ENCODE assay signal across 11 cellular contexts in genomic region chr11:68891356-68891948, GRCh38. TPM values are rescaled to one million over a fixed set of nuclear protein-coding genes. Genes with fewer than 3 reads are reported as not detected.
DNase-seq lines count a peak whose midpoint lies in the region; ATAC-seq and TF ChIP-seq lines count a peak whose summit lies in the region.
"Had no signal": no experiment of that assay in that cellular context is flagged by ENCODE, and none has a peak within 500 bp of the region (broad histone marks: within the 10 kb centered on the region; RNA-seq: fewer than 3 reads in every experiment).

No MANE protein-coding gene starts in this region.

- no peak overlapping the region for H3K4me3 ChIP-seq in gastroesophageal sphincter
- H3K4me3 ChIP-seq in vagina: no peak overlapping the region

- DNase-seq in Right ventricle myocardium inferior (ENCODE audit: missing footprints): no peak
- no peak for DNase-seq in cardiac septum (ENCODE audit: low spot score)
- DNase-seq in osteocyte (ENCODE audit: extremely low spot score, unreplicated experiment): no peak
- DNase-seq in vagina (ENCODE audit: extremely low spot score in 2 of 2): no peak
- DNase-seq in 8988T: no peak
- no peak for DNase-seq in stimulated activated CD4-positive, alpha-beta T cell treated with anti-CD3 and anti-CD28 coated beads, Interleukin-4, amount 100 ng/mL, for 24 hours
- DNase-seq in ecto neural progenitor cell (ENCODE audit: low spot score): no peak
- DNase-seq: stimulated activated CD4-positive, alpha-beta T cell treated with anti-CD3 and anti-CD28 coated beads, Interleukin-4, amount 100 ng/mL, for 4 hours; T-cell had no signal

- intact Hi-C loops in Right ventricle myocardium inferior (cut with DNase I) (loop anchor here (2.0 kb wide), 1 partner anchor 51 kb away; the partner anchor contains the start of gene CPT1A), cardiac septum (cut with DNase I) (no loop called here), vagina (cut with DNase I) (no loop called here)

- H3K36me3 Mint-ChIP-seq in osteocyte (ENCODE audit: unreplicated experiment): peaks cover 22% of the 10 kb centered on the region

- H3K4me3 Mint-ChIP-seq in osteocyte (ENCODE audit: unreplicated experiment): peak overlapping the region; percentile 38
- H3K4me3 Mint-ChIP-seq: stimulated activated effector memory CD8-positive, alpha-beta T cell treated with anti-CD3 and anti-CD28 coated beads, Interleukin-12 subunit alpha, Interleukin-12 subunit beta, amount 100 ng/mL, for 72 hours; T-cell had no signal

- TF ChIP-seq POLR2A in gastroesophageal sphincter (IDR thresholded peaks at IDR 0.05) (no peak), vagina (IDR thresholded peaks at IDR 0.05) (no peak)

- H3K9me3 ChIP-seq in gastroesophageal sphincter (no peaks in the 10 kb centered on the region), vagina (no peaks in the 10 kb centered on the region)

- ATAC-seq in Right ventricle myocardium inferior (peak; percentile 1), gastroesophageal sphincter (no peak)
- ATAC-seq: stimulated activated effector memory CD8-positive, alpha-beta T cell treated with anti-CD3 and anti-CD28 coated beads, Interleukin-12 subunit alpha, Interleukin-12 subunit beta, amount 100 ng/mL, for 72 hours; T-cell had no signal

- H3K27me3 ChIP-seq in gastroesophageal sphincter (no peaks in the 10 kb centered on the region), vagina (no peaks in the 10 kb centered on the region)

- peaks cover 0 to 71% of the 10 kb centered on the region in 2 donors for H3K36me3 ChIP-seq in gastroesophageal sphincter
- peaks cover 0 to 47% of the 10 kb centered on the region in 2 donors for H3K36me3 ChIP-seq in vagina

- H3K9me3 Mint-ChIP-seq in osteocyte (ENCODE audit: unreplicated experiment): no peaks in the 10 kb centered on the region
- H3K9me3 Mint-ChIP-seq: stimulated activated effector memory CD8-positive, alpha-beta T cell treated with anti-CD3 and anti-CD28 coated beads, Interleukin-12 subunit alpha, Interleukin-12 subunit beta, amount 100 ng/mL, for 72 hours; T-cell had no signal

- peaks cover 41% of the 10 kb centered on the region for H3K4me1 Mint-ChIP-seq in osteocyte (ENCODE audit: unreplicated experiment)
- H3K4me1 Mint-ChIP-seq: stimulated activated effector memory CD8-positive, alpha-beta T cell treated with anti-CD3 and anti-CD28 coated beads, Interleukin-12 subunit alpha, Interleukin-12 subunit beta, amount 100 ng/mL, for 72 hours; T-cell had no signal

- no peaks in the 10 kb centered on the region for H3K27me3 Mint-ChIP-seq in osteocyte (ENCODE audit: unreplicated experiment)
- H3K27me3 Mint-ChIP-seq: T-cell had no signal

- H3K27ac ChIP-seq in gastroesophageal sphincter: peak overlapping the region in 3 of 4 donors; percentile 69 to 85 (median 76)
- H3K27ac ChIP-seq in vagina: peak overlapping the region; percentile 89

- H3K27ac Mint-ChIP-seq in osteocyte (ENCODE audit: unreplicated experiment): peak overlapping the region; percentile 99
- H3K27ac Mint-ChIP-seq: T-cell had no signal

- TF ChIP-seq EP300 in gastroesophageal sphincter (IDR thresholded peaks at IDR 0.05): no peak

- no peak for TF ChIP-seq CTCF in gastroesophageal sphincter (IDR thresholded peaks at IDR 0.05)
- TF ChIP-seq CTCF in osteocyte (IDR thresholded peaks at IDR 0.05): no peak
- TF ChIP-seq CTCF in vagina (IDR thresholded peaks at IDR 0.05): no peak

- H3K4me1 ChIP-seq in gastroesophageal sphincter (peaks cover 0 to 20% (median 14%) of the 10 kb centered on the region in 3 donors), vagina (peaks cover 19% of the 10 kb centered on the region)

- 80% methylated on average over 14 of the region's 17 CpGs; no CpG with 5 or more reads in 1 of the 2 donors for WGBS in gastroesophageal sphincter (ENCODE audit: low coverage in 1 of 2), 2 donors

RNA-seq across cellular contexts. Expression of gene MRPL21, which starts 12.2 kb away (rescaled TPM):
- 120 TPM for total RNA-seq in Right ventricle myocardium inferior
- 58.0 TPM for total RNA-seq in cardiac septum
- total RNA-seq in gastroesophageal sphincter: 10 to 100 TPM; 40.4 to 70.0 (median 52.8) TPM
- total RNA-seq in osteocyte: 43.8 and 50.3 TPM in 2 replicates
- total RNA-seq in vagina: 68.5 TPM

RNA-seq across cellular contexts. Expression of gene IGHMBP2, which starts 12.2 kb away (rescaled TPM):
- total RNA-seq in Right ventricle myocardium inferior: 13.8 TPM
- 12.3 TPM for total RNA-seq in cardiac septum
- total RNA-seq in gastroesophageal sphincter: 10 to 100 TPM; 20.9 to 31.8 (median 24.9) TPM
- 29.7 and 30.5 TPM in 2 replicates for total RNA-seq in osteocyte
- total RNA-seq in vagina: 8.3 TPM

RNA-seq across cellular contexts. Expression of gene CPT1A, which starts 49.7 kb away (rescaled TPM):
- total RNA-seq in Right ventricle myocardium inferior: 83.3 TPM
- total RNA-seq in cardiac septum: 37.6 TPM
- total RNA-seq in gastroesophageal sphincter: 100 to 1,000 TPM in 1 of 4 donors, 10 to 100 TPM in 3; 33.4 to 103 (median 74.7) TPM
- 109 and 117 TPM in 2 replicates for total RNA-seq in osteocyte
- total RNA-seq in vagina: 80.8 TPM
